15 cellular contexts compared by ENCODE assay signal in the genomic region with DNA sequence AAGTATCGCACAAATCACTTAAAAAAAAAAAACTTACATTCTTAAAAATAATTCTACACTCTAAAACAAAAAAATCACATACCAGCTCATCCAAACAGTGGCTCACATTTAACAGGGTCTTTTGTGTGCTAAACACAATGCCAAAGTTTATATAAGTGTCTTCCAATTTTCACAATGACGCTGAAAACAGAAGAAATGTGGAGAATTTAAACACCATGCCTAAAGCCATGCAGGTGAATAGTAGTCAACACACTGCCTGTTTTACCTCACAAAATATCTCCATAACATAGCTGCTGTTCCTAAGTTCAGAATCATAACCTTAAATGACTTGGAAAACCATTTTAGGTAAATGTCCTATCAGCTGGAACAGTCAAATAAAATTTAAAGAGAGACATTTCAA.
"Had no signal": no experiment of that assay in that cellular context is flagged by ENCODE, and none has a peak within 500 bp of the region (broad histone marks: within the 10 kb centered on the region; RNA-seq: fewer than 3 reads in every experiment).

No MANE protein-coding gene starts in this region.

- ATAC-seq: left colon; naive thymus-derived CD4-positive, alpha-beta T cell; stimulated activated effector memory CD8-positive, alpha-beta T cell treated with anti-CD3 and anti-CD28 coated beads, Interleukin-12 subunit alpha, Interleukin-12 subunit beta, amount 100 ng/mL, for 72 hours; stimulated activated naive CD8-positive, alpha-beta T cell treated with anti-CD3 and anti-CD28 coated beads, Interleukin-15, Interleukin-2, amounts not matched to agents 100 U/mL and 50 U/mL, for 24 hours had no signal

- H3K36me3 ChIP-seq: tibial artery, upper lobe of left lung, vagina had no signal

- H3K4me2 ChIP-seq: smooth muscle cell had no signal

- H3K4me3 ChIP-seq: smooth muscle cell, tibial artery, upper lobe of left lung, vagina had no signal

- DNase-seq: foreskin keratinocyte; hippocampal formation; left colon; mammary epithelial cell; naive thymus-derived CD4-positive, alpha-beta T cell; nephron progenitor cell; right cardiac atrium; stimulated activated CD4-positive, alpha-beta T cell treated with anti-CD3 and anti-CD28 coated beads, Interleukin-4, amount 100 ng/mL, for 1 hour; stimulated activated CD8-positive, alpha-beta memory T cell treated with anti-CD3 and anti-CD28 coated beads, Interleukin-4, amount 100 ng/mL, for 48 hours; stimulated activated naive CD8-positive, alpha-beta T cell treated with anti-CD3 and anti-CD28 coated beads, Interleukin-15, Interleukin-2, amounts not matched to agents 100 U/mL and 50 U/mL, for 24 hours; tibial artery; upper lobe of left lung had no signal

- H3K27ac ChIP-seq: foreskin keratinocyte, vagina had no signal

- H3K9me3 ChIP-seq: tibial artery, upper lobe of left lung, vagina had no signal

- H3K4me1 ChIP-seq: foreskin keratinocyte had no signal

- H3K27me3 ChIP-seq: foreskin keratinocyte, tibial artery, upper lobe of left lung, vagina had no signal
